22 cellular contexts compared by ENCODE assay signal in the genomic region with DNA sequence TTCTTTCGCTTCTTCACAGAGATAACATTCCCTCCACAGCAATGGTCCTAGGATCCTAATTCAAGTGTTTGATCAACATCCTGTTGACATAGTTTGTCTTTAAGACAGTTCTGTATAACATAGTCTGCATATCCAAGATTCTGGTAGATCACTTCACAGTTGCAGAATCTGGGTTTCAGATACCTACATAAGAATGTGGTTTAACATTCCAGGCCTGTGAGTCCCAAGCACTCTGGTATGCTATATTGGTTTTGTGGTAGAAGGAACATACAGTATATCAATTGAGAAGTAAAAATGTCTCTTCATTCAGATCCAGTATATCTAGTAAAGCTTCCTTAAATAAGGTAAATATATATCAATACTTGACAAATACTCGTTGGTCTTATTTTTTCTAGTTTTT.
A peak's percentile ranks its signal among the peaks of the same experiment; 100 is the strongest.
DNase-seq lines count a peak whose midpoint lies in the region; ATAC-seq and TF ChIP-seq lines count a peak whose summit lies in the region.
"Had no signal": no experiment of that assay in that cellular context is flagged by ENCODE, and none has a peak within 500 bp of the region (broad histone marks: within the 10 kb centered on the region; RNA-seq: fewer than 3 reads in every experiment).

No MANE protein-coding gene starts in this region.

- H2BK15ac ChIP-seq in neuronal stem cell (ENCODE audit: low read length) = no peak overlapping the region

- H3K4me2 ChIP-seq in neuronal stem cell (ENCODE audit: insufficient read depth, low read length, poor library complexity, severe bottlenecking) = no peak overlapping the region

- no peak overlapping the region for H4K8ac ChIP-seq in neuronal stem cell (ENCODE audit: low read depth, low read length)

- no CpG with 5 or more reads among the region's 2 CpGs for WGBS in neuronal stem cell (ENCODE audit: extremely low coverage in 2 of 2, insufficient read length in 2 of 2, insufficient replicate concordance in 1 of 2), 2 donors

- no peak overlapping the region for H3K4me3 ChIP-seq in MG63
- no peak overlapping the region for H3K4me3 ChIP-seq in astrocyte of the spinal cord (ENCODE audit: low read depth, low read length)
- H3K4me3 ChIP-seq in kidney epithelial cell (ENCODE audit: low read depth, low read length) = no peak overlapping the region
- no peak overlapping the region for H3K4me3 ChIP-seq in neuronal stem cell (ENCODE audit: low read length in 2 of 2)
- H3K4me3 ChIP-seq: adrenal gland, transverse colon had no signal

- H3K27me3 Mint-ChIP-seq in effector memory CD8-positive, alpha-beta T cell = no peaks in the 10 kb centered on the region
- H3K27me3 Mint-ChIP-seq: activated CD8-positive, alpha-beta memory T cell treated with anti-CD3 and anti-CD28 coated beads, Interleukin-2, amount 10 ng/mL, durations not matched to agents 7 days and 5 days had no signal

- H3K36me3 ChIP-seq in MG63 = no peaks in the 10 kb centered on the region; the same call in 1 of the 2 replicates
- no peaks in the 10 kb centered on the region for H3K36me3 ChIP-seq in kidney epithelial cell (ENCODE audit: control insufficient read depth, insufficient read depth, low read length)
- no peaks in the 10 kb centered on the region for H3K36me3 ChIP-seq in neuronal stem cell (replicated peaks in 1 of 2; ENCODE audit: control insufficient read depth in 2 of 2, insufficient read depth in 2 of 2, low read length in 2 of 2)
- H3K36me3 ChIP-seq: adrenal gland, transverse colon had no signal

- peak; percentile 61 for DNase-seq in ACHN
- peak; percentile 21 for DNase-seq in MG63
- DNase-seq in astrocyte of the spinal cord (ENCODE audit: low read depth, low spot score) = peak; percentile 88
- peak; percentile 5 for DNase-seq in kidney epithelial cell (ENCODE audit: low read depth)
- no peak for DNase-seq in effector memory CD8-positive, alpha-beta T cell
- DNase-seq in neuronal stem cell (ENCODE audit: low spot score) = no peak
- DNase-seq: activated CD8-positive, alpha-beta memory T cell treated with anti-CD3 and anti-CD28 coated beads, Interleukin-2, amount 10 ng/mL, durations not matched to agents 7 days and 5 days; adrenal gland; DMS153; H7; NCI-H1436 treated with DMSO at 0.1 percent for 48 hours; NK-92 treated with Interleukin-12 subunit alpha and Interleukin-12 subunit beta, amount 100 ng/mL, for 24 hours; stimulated activated CD4-positive, alpha-beta T cell treated with anti-CD3 and anti-CD28 coated beads, Interleukin-15, amount 100 ng/mL, for 24 hours; stimulated activated naive CD4-positive, alpha-beta T cell; T-helper 2 cell; transverse colon had no signal

- TF ChIP-seq CTCF in astrocyte of the spinal cord (IDR thresholded peaks at IDR 0.05; ENCODE audit: low read depth, low read length) (no peak), kidney epithelial cell (IDR thresholded peaks at IDR 0.05; ENCODE audit: insufficient read depth, low read length, poor library complexity, severe bottlenecking) (no peak)

- H3K27ac Mint-ChIP-seq in effector memory CD8-positive, alpha-beta T cell = no peak overlapping the region
- H3K27ac Mint-ChIP-seq: activated CD8-positive, alpha-beta memory T cell treated with anti-CD3 and anti-CD28 coated beads, Interleukin-2, amount 10 ng/mL, durations not matched to agents 7 days and 5 days; activated T-helper 2 cell treated with anti-CD3 and anti-CD28 coated beads, Interferon-gamma antibody, Interleukin-2, Interleukin-4, amounts not matched to agents 10 μg/mL and 5 μg/mL and 100 μg/mL, durations not matched to agents 14 hours and 24 hours and 36 hours; CD14-positive monocyte had no signal

- H3K18ac ChIP-seq in neuronal stem cell (ENCODE audit: low read length) = no peak overlapping the region

- H3K9ac ChIP-seq in neuronal stem cell (ENCODE audit: low read depth, low read length, poor library complexity) = no peak overlapping the region

- H3K4me1 Mint-ChIP-seq in effector memory CD8-positive, alpha-beta T cell (ENCODE audit: low read depth in 2 of 2) = no peaks in the 10 kb centered on the region
- H3K4me1 Mint-ChIP-seq: activated CD8-positive, alpha-beta memory T cell treated with anti-CD3 and anti-CD28 coated beads, Interleukin-2, amount 10 ng/mL, durations not matched to agents 7 days and 5 days; CD14-positive monocyte had no signal

- no peak overlapping the region for H2AK5ac ChIP-seq in neuronal stem cell (ENCODE audit: low read depth, low read length)

- in situ Hi-C loops in ACHN (cut with HindIII; ENCODE audit: low pct_ligation_motif_present, low pct_unique_long_range_greater_than_20kb, low sequenced_read_pairs) = no loop called here
- in situ Hi-C loops in astrocyte of the spinal cord (cut with HindIII; ENCODE audit: low sequenced_read_pairs) = no loop called here

- H3K9me3 Mint-ChIP-seq in effector memory CD8-positive, alpha-beta T cell = peaks cover 3 to 18% of the 10 kb centered on the region in 2 donors

- H3K79me1 ChIP-seq in neuronal stem cell (ENCODE audit: low read depth, low read length) = no peaks in the 10 kb centered on the region

- H3K14ac ChIP-seq in neuronal stem cell (ENCODE audit: low read length) = no peak overlapping the region

- no peak overlapping the region for H2BK5ac ChIP-seq in neuronal stem cell (ENCODE audit: low read length)

- no peak overlapping the region for H3K27ac ChIP-seq in neuronal stem cell (replicated peaks; ENCODE audit: low read length)
- H3K27ac ChIP-seq: adrenal gland, transverse colon had no signal

- H3K4me1 ChIP-seq in neuronal stem cell (ENCODE audit: control insufficient read depth in 2 of 2, insufficient read depth in 1 of 2, low read depth in 1 of 2, low read length in 2 of 2) = no peaks in the 10 kb centered on the region
- H3K4me1 ChIP-seq: adrenal gland, transverse colon had no signal

- no peaks in the 10 kb centered on the region for H3K27me3 ChIP-seq in MG63
- no peaks in the 10 kb centered on the region for H3K27me3 ChIP-seq in kidney epithelial cell (ENCODE audit: control insufficient read depth, insufficient read depth, low read length)
- H3K27me3 ChIP-seq in neuronal stem cell (ENCODE audit: control insufficient read depth in 3 of 3, insufficient read depth in 3 of 3, low read depth in 1 of 3, low read length in 3 of 3) = no peaks in the 10 kb centered on the region
- H3K27me3 ChIP-seq: adrenal gland, transverse colon had no signal

- no peak overlapping the region for H3K23ac ChIP-seq in neuronal stem cell (ENCODE audit: low read depth, low read length, poor library complexity)

- no peak overlapping the region for H2BK120ac ChIP-seq in neuronal stem cell (ENCODE audit: low read depth, low read length)

- H2AFZ ChIP-seq in neuronal stem cell (ENCODE audit: low read length) = no peak overlapping the region

- no peak overlapping the region for H4K91ac ChIP-seq in neuronal stem cell (ENCODE audit: low read depth, low read length, poor library complexity)

- H2BK12ac ChIP-seq in neuronal stem cell (ENCODE audit: low read length) = no peak overlapping the region

- H3K36me3 Mint-ChIP-seq in effector memory CD8-positive, alpha-beta T cell (ENCODE audit: insufficient read depth) = no peaks in the 10 kb centered on the region
- H3K36me3 Mint-ChIP-seq: activated CD8-positive, alpha-beta memory T cell treated with anti-CD3 and anti-CD28 coated beads, Interleukin-2, amount 10 ng/mL, durations not matched to agents 7 days and 5 days; CD14-positive monocyte had no signal

- H3K4ac ChIP-seq in neuronal stem cell (ENCODE audit: low read length) = no peak overlapping the region

- H3K9me3 ChIP-seq in MG63 (peaks cover 11% of the 10 kb centered on the region), neuronal stem cell (replicated peaks in 1 of 2; ENCODE audit: control insufficient read depth in 2 of 2, insufficient read depth in 1 of 2, low read depth in 1 of 2, low read length in 2 of 2) (no peaks in the 10 kb centered on the region)
- H3K9me3 ChIP-seq: adrenal gland had no signal

- ATAC-seq in GM19328 (IDR thresholded peaks at IDR 0.05; ENCODE audit: unreplicated experiment) = no peak
- no peak for ATAC-seq in esophagus mucosa
- no peak for ATAC-seq in effector memory CD8-positive, alpha-beta T cell (replicated peaks)
- ATAC-seq: activated CD4-positive, CD25-positive, alpha-beta regulatory T cell treated with anti-CD3 and anti-CD28 coated beads, Interleukin-2, amount 50 U/mL, for 24 hours; activated CD8-positive, alpha-beta memory T cell treated with anti-CD3 and anti-CD28 coated beads, Interleukin-2, amount 10 ng/mL, durations not matched to agents 7 days and 5 days; Right ventricle myocardium inferior had no signal

- no peak overlapping the region for H3K4me3 Mint-ChIP-seq in effector memory CD8-positive, alpha-beta T cell
- H3K4me3 Mint-ChIP-seq: activated CD8-positive, alpha-beta memory T cell treated with anti-CD3 and anti-CD28 coated beads, Interleukin-2, amount 10 ng/mL, durations not matched to agents 7 days and 5 days; CD14-positive monocyte had no signal

Comparison
In these comparisons a context has a peak if more than half of its experiments do, and no peak if none do; other contexts are left out.
1. DNase-seq: peak in ACHN (single experiment), MG63 (single experiment), astrocyte of the spinal cord (single experiment) and kidney epithelial cell (single experiment); none in effector memory CD8-positive, alpha-beta T cell (0 of 3) and neuronal stem cell (single experiment).